ENCODE assay signal across 1 cellular context in genomic region chr1:30779294-30780071, GRCh38.
TF ChIP-seq lines count a peak whose summit lies in the region.

No MANE protein-coding gene starts in this region.

TF ChIP-seq in K562, 482 proteins besides CTCF, POLR2A, EP300 and RAD21 (continued from another document and continues in another):
- TF ChIP-seq, protein P1, sequence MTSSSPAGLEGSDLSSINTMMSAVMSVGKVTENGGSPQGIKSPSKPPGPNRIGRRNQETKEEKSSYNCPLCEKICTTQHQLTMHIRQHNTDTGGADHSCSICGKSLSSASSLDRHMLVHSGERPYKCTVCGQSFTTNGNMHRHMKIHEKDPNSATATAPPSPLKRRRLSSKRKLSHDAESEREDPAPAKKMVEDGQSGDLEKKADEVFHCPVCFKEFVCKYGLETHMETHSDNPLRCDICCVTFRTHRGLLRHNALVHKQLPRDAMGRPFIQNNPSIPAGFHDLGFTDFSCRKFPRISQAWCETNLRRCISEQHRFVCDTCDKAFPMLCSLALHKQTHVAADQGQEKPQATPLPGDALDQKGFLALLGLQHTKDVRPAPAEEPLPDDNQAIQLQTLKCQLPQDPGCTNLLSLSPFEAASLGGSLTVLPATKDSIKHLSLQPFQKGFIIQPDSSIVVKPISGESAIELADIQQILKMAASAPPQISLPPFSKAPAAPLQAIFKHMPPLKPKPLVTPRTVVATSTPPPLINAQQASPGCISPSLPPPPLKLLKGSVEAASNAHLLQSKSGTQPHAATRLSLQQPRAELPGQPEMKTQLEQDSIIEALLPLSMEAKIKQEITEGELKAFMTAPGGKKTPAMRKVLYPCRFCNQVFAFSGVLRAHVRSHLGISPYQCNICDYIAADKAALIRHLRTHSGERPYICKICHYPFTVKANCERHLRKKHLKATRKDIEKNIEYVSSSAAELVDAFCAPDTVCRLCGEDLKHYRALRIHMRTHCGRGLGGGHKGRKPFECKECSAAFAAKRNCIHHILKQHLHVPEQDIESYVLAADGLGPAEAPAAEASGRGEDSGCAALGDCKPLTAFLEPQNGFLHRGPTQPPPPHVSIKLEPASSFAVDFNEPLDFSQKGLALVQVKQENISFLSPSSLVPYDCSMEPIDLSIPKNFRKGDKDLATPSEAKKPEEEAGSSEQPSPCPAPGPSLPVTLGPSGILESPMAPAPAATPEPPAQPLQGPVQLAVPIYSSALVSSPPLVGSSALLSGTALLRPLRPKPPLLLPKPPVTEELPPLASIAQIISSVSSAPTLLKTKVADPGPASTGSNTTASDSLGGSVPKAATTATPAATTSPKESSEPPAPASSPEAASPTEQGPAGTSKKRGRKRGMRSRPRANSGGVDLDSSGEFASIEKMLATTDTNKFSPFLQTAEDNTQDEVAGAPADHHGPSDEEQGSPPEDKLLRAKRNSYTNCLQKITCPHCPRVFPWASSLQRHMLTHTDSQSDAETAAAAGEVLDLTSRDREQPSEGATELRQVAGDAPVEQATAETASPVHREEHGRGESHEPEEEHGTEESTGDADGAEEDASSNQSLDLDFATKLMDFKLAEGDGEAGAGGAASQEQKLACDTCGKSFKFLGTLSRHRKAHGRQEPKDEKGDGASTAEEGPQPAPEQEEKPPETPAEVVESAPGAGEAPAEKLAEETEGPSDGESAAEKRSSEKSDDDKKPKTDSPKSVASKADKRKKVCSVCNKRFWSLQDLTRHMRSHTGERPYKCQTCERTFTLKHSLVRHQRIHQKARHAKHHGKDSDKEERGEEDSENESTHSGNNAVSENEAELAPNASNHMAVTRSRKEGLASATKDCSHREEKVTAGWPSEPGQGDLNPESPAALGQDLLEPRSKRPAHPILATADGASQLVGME (CRISPR knock-in tag; IDR thresholded peaks at IDR 0.05) = peak; percentile 79; the same call in 1 of the 2 replicates
- no peak for TF ChIP-seq MCM3 (IDR thresholded peaks at IDR 0.05)
- TF ChIP-seq DLX4 (CRISPR knock-in tag; IDR thresholded peaks at IDR 0.05) = no peak
- no peak; the same call in 1 of the 2 replicates for TF ChIP-seq ZBTB1 (CRISPR knock-in tag; IDR thresholded peaks at IDR 0.05; ENCODE audit: borderline replicate concordance, low read depth)
- no peak for TF ChIP-seq SNRNP70 (optimal IDR thresholded peaks at IDR 0.05; ENCODE audit: low read depth, low read length)
- TF ChIP-seq ZNF668 (CRISPR knock-in tag; IDR thresholded peaks at IDR 0.05) = no peak; the same call in 1 of the 2 replicates
- peak; percentile 45; the same call in 1 of the 2 replicates for TF ChIP-seq SOX6 (IDR thresholded peaks at IDR 0.05)
- TF ChIP-seq TAF9B (IDR thresholded peaks at IDR 0.05; ENCODE audit: partially characterized antibody) = no peak
- no peak for TF ChIP-seq ZNF311 (CRISPR knock-in tag; IDR thresholded peaks at IDR 0.05)
- TF ChIP-seq NFATC3 (IDR thresholded peaks at IDR 0.05) = no peak
- TF ChIP-seq ERF (CRISPR knock-in tag; IDR thresholded peaks at IDR 0.05) = peak; percentile 87
- no peak for TF ChIP-seq ZNF277 (CRISPR knock-in tag; IDR thresholded peaks at IDR 0.05; ENCODE audit: borderline replicate concordance)
- TF ChIP-seq, protein P2, sequence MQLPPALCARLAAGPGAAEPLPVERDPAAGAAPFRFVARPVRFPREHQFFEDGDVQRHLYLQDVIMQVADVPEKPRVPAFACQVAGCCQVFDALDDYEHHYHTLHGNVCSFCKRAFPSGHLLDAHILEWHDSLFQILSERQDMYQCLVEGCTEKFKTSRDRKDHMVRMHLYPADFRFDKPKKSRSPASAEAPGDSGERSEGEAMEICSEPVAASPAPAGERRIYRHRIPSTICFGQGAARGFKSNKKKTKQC (CRISPR knock-in tag; IDR thresholded peaks at IDR 0.05) = peak; percentile 54; the same call in 1 of the 2 replicates
- no peak for TF ChIP-seq CBX5 (IDR thresholded peaks at IDR 0.05; ENCODE audit: borderline replicate concordance, low read depth)
- 0 out of 2 replicates have a peak, but pooled peaks have one; percentile 40 for TF ChIP-seq ZNF79 (CRISPR knock-in tag; IDR thresholded peaks at IDR 0.05; ENCODE audit: low read depth)
- TF ChIP-seq RBFOX2 (IDR thresholded peaks at IDR 0.05; ENCODE audit: low read depth, low read length) = no peak
- no peak; the same call in 1 of the 2 replicates for TF ChIP-seq MEF2D (tag; conservative IDR thresholded peaks at IDR 0.05; ENCODE audit: low read depth)
- TF ChIP-seq, protein P3, sequence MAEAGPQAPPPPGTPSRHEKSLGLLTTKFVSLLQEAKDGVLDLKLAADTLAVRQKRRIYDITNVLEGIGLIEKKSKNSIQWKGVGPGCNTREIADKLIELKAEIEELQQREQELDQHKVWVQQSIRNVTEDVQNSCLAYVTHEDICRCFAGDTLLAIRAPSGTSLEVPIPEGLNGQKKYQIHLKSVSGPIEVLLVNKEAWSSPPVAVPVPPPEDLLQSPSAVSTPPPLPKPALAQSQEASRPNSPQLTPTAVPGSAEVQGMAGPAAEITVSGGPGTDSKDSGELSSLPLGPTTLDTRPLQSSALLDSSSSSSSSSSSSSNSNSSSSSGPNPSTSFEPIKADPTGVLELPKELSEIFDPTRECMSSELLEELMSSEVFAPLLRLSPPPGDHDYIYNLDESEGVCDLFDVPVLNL (CRISPR knock-in tag; IDR thresholded peaks at IDR 0.05; ENCODE audit: low read depth) = no peak
- TF ChIP-seq RFX1 (IDR thresholded peaks at IDR 0.05) = no peak
- no peak for TF ChIP-seq MTF1 (CRISPR knock-in tag; IDR thresholded peaks at IDR 0.05; ENCODE audit: borderline replicate concordance)
- TF ChIP-seq TEAD1 (CRISPR knock-in tag; IDR thresholded peaks at IDR 0.05) = peak in 1 of 2 experiments; percentile 75; a peak in 2 of 4 replicates
- peak; percentile 11; the same call in 1 of the 2 replicates for TF ChIP-seq NFIC (IDR thresholded peaks at IDR 0.05)
- TF ChIP-seq, protein P4, sequence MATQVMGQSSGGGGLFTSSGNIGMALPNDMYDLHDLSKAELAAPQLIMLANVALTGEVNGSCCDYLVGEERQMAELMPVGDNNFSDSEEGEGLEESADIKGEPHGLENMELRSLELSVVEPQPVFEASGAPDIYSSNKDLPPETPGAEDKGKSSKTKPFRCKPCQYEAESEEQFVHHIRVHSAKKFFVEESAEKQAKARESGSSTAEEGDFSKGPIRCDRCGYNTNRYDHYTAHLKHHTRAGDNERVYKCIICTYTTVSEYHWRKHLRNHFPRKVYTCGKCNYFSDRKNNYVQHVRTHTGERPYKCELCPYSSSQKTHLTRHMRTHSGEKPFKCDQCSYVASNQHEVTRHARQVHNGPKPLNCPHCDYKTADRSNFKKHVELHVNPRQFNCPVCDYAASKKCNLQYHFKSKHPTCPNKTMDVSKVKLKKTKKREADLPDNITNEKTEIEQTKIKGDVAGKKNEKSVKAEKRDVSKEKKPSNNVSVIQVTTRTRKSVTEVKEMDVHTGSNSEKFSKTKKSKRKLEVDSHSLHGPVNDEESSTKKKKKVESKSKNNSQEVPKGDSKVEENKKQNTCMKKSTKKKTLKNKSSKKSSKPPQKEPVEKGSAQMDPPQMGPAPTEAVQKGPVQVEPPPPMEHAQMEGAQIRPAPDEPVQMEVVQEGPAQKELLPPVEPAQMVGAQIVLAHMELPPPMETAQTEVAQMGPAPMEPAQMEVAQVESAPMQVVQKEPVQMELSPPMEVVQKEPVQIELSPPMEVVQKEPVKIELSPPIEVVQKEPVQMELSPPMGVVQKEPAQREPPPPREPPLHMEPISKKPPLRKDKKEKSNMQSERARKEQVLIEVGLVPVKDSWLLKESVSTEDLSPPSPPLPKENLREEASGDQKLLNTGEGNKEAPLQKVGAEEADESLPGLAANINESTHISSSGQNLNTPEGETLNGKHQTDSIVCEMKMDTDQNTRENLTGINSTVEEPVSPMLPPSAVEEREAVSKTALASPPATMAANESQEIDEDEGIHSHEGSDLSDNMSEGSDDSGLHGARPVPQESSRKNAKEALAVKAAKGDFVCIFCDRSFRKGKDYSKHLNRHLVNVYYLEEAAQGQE (CRISPR knock-in tag; IDR thresholded peaks at IDR 0.05; ENCODE audit: low read depth) = peak; percentile 66; the same call in 1 of the 2 replicates
- peak; percentile 62; the same call in 1 of the 2 replicates for TF ChIP-seq MTA3 (IDR thresholded peaks at IDR 0.05; ENCODE audit: borderline replicate concordance)
- TF ChIP-seq SMARCE1 (IDR thresholded peaks at IDR 0.05) = no peak; the same call in 1 of the 2 replicates
- TF ChIP-seq, protein P5, sequence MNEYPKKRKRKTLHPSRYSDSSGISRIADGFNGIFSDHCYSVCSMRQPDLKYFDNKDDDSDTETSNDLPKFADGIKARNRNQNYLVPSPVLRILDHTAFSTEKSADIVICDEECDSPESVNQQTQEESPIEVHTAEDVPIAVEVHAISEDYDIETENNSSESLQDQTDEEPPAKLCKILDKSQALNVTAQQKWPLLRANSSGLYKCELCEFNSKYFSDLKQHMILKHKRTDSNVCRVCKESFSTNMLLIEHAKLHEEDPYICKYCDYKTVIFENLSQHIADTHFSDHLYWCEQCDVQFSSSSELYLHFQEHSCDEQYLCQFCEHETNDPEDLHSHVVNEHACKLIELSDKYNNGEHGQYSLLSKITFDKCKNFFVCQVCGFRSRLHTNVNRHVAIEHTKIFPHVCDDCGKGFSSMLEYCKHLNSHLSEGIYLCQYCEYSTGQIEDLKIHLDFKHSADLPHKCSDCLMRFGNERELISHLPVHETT (CRISPR knock-in tag; conservative IDR thresholded peaks at IDR 0.05 in 1 of 2, IDR thresholded peaks at IDR 0.05 in 1 of 2) = peak in 1 of 2 experiments; percentile 48; a peak in 2 of 4 replicates
- TF ChIP-seq MITF (IDR thresholded peaks at IDR 0.05) = no peak
- TF ChIP-seq FOXP4 (CRISPR knock-in tag; IDR thresholded peaks at IDR 0.05; ENCODE audit: borderline replicate concordance) = 0 out of 2 replicates have a peak, but pooled peaks have one; percentile 54
- peak in 1 of 2 experiments; percentile 83; a peak in 1 of 4 replicates for TF ChIP-seq KDM4B (IDR thresholded peaks at IDR 0.05; ENCODE audit: borderline replicate concordance in 2 of 2, low read depth in 1 of 2)
- TF ChIP-seq, protein P6, sequence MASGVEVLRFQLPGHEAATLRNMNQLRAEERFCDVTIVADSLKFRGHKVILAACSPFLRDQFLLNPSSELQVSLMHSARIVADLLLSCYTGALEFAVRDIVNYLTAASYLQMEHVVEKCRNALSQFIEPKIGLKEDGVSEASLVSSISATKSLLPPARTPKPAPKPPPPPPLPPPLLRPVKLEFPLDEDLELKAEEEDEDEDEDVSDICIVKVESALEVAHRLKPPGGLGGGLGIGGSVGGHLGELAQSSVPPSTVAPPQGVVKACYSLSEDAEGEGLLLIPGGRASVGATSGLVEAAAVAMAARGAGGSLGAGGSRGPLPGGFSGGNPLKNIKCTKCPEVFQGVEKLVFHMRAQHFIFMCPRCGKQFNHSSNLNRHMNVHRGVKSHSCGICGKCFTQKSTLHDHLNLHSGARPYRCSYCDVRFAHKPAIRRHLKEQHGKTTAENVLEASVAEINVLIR (CRISPR knock-in tag; IDR thresholded peaks at IDR 0.05) = peak; percentile 7; the same call in 1 of the 2 replicates
- TF ChIP-seq, protein P7, sequence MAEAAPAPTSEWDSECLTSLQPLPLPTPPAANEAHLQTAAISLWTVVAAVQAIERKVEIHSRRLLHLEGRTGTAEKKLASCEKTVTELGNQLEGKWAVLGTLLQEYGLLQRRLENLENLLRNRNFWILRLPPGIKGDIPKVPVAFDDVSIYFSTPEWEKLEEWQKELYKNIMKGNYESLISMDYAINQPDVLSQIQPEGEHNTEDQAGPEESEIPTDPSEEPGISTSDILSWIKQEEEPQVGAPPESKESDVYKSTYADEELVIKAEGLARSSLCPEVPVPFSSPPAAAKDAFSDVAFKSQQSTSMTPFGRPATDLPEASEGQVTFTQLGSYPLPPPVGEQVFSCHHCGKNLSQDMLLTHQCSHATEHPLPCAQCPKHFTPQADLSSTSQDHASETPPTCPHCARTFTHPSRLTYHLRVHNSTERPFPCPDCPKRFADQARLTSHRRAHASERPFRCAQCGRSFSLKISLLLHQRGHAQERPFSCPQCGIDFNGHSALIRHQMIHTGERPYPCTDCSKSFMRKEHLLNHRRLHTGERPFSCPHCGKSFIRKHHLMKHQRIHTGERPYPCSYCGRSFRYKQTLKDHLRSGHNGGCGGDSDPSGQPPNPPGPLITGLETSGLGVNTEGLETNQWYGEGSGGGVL (CRISPR knock-in tag; IDR thresholded peaks at IDR 0.05) = no peak
- no peak for TF ChIP-seq ASH1L (IDR thresholded peaks at IDR 0.05; ENCODE audit: borderline replicate concordance, low read depth, partially characterized antibody)
- TF ChIP-seq CXXC5 (CRISPR knock-in tag; IDR thresholded peaks at IDR 0.05) = no peak; the same call in 1 of the 2 replicates
- peak; percentile 61; the same call in 1 of the 2 replicates for TF ChIP-seq NR2C2 (CRISPR knock-in tag; IDR thresholded peaks at IDR 0.05)
- peak; percentile 50; the same call in 1 of the 2 replicates for TF ChIP-seq NR2C2 (tag; IDR thresholded peaks at IDR 0.05)
